ENCODE assay signal across 9 cellular contexts in genomic region chr3:191235331-191236314, GRCh38. TPM values are rescaled to one million over a fixed set of nuclear protein-coding genes. Genes with fewer than 3 reads are reported as not detected.
DNase-seq lines count a peak whose midpoint lies in the region; ATAC-seq, FAIRE-seq and TF ChIP-seq lines count a peak whose summit lies in the region.
"Had no signal": no experiment of that assay in that cellular context is flagged by ENCODE, and none has a peak within 500 bp of the region (broad histone marks: within the 10 kb centered on the region; RNA-seq: fewer than 3 reads in every experiment).

No MANE protein-coding gene starts in this region.

- no peak overlapping the region for H3K56ac ChIP-seq in H1 (replicated peaks; ENCODE audit: insufficient read length, low read depth, low read length)

- no peak overlapping the region for H3K23ac ChIP-seq in H1 (ENCODE audit: insufficient read length)

- H3K27me3 ChIP-seq in H1 (replicated peaks in 1 of 4; ENCODE audit: control insufficient read depth in 3 of 4, extremely low read depth in 1 of 4, insufficient read depth in 3 of 4, low read length in 3 of 4): no peaks in the 10 kb centered on the region
- no peaks in the 10 kb centered on the region for H3K27me3 ChIP-seq in BE2C

- no peaks in the 10 kb centered on the region for H3K9me3 ChIP-seq in H1 (ENCODE audit: insufficient read depth in 2 of 2, low read depth in 1 of 2, low read length in 1 of 2)
- H3K9me3 ChIP-seq in BE2C: no peaks in the 10 kb centered on the region

- POLR2A ChIA-PET in H1 (lab: Charles Lee; ENCODE audit: partially characterized antibody): no interaction called here

- H3K14ac ChIP-seq in H1 (ENCODE audit: insufficient read length): no peak overlapping the region

- H2AFZ ChIP-seq in H1 (ENCODE audit: low read length): no peak overlapping the region; the same call in 1 of the 2 replicates

- no peak overlapping the region for H3K27ac ChIP-seq in H1 (ENCODE audit: low read depth, low read length)

- no peak overlapping the region for H3K18ac ChIP-seq in H1 (ENCODE audit: extremely low read depth, low read length)

- no peak for FAIRE-seq in H1 (lab: Jason Lieb, UNC)

- H3K36me3 ChIP-seq in H1 (ENCODE audit: control insufficient read depth in 2 of 4, insufficient read depth in 4 of 4, low read length in 3 of 4): no peaks in the 10 kb centered on the region
- no peaks in the 10 kb centered on the region for H3K36me3 ChIP-seq in BE2C

- H2BK20ac ChIP-seq in H1 (ENCODE audit: low read length): no peak overlapping the region

- no peaks in the 10 kb centered on the region for H3K79me1 ChIP-seq in H1 (ENCODE audit: low read depth, low read length)

- peaks cover 0 to 14% (median 2%) of the 10 kb centered on the region in 4 experiments; a peak in 3 of 7 replicates for H3K4me1 ChIP-seq in H1 (replicated peaks in 1 of 4; ENCODE audit: control insufficient read depth in 3 of 4, insufficient read depth in 4 of 4, low read length in 3 of 4)
- H3K4me1 ChIP-seq in BE2C: no peaks in the 10 kb centered on the region

- CTCF ChIA-PET in H1 (lab: Charles Lee; ENCODE audit: partially characterized antibody): no interaction called here

- H4K91ac ChIP-seq in H1 (replicated peaks; ENCODE audit: insufficient read length, low read length): peak overlapping the region; percentile 36

- DNase-seq in EH (ENCODE audit: low read depth) (peak; percentile 91), H1 (ENCODE audit: low read depth in 1 of 2, low spot score in 2 of 2) (no peak), BE2C (no peak), NCI-H1417 treated with DMSO at 0.1 percent for 48 hours (lab: John Stamatoyannopoulos, UW) (no peak), NCI-H510A treated with DMSO at 0.1 percent for 48 hours (lab: John Stamatoyannopoulos, UW) (no peak), NCI-H524 treated with DMSO at 0.1 percent for 48 hours (lab: John Stamatoyannopoulos, UW) (no peak)
- DNase-seq: aorta had no signal

- no peaks in the 10 kb centered on the region for H3K79me2 ChIP-seq in H1 (ENCODE audit: control insufficient read depth in 1 of 2, insufficient read depth in 2 of 2, low read length in 2 of 2)

- TF ChIP-seq CTCF in H1 (IDR thresholded peaks at IDR 0.05; ENCODE audit: control extremely low read depth in 1 of 3, insufficient read depth in 1 of 3, low read depth in 1 of 3, low read length in 3 of 3): no peak
- no peak for TF ChIP-seq CTCF in BE2C (IDR thresholded peaks at IDR 0.05; ENCODE audit: low read depth, low read length)

- TF ChIP-seq RAD21 in H1 (IDR thresholded peaks at IDR 0.05 in 1 of 2, conservative IDR thresholded peaks at IDR 0.05 in 1 of 2; ENCODE audit: low read depth in 2 of 2, low read length in 2 of 2): no peak

- no peak overlapping the region for H2BK120ac ChIP-seq in H1 (replicated peaks; ENCODE audit: low read depth, low read length)

- H3K23me2 ChIP-seq in H1 (ENCODE audit: low read depth, low read length): no peaks in the 10 kb centered on the region

- no peak overlapping the region for H3K4me3 ChIP-seq in H1 (ENCODE audit: extremely low read depth in 1 of 4, insufficient read depth in 2 of 4, low read depth in 3 of 4, low read length in 4 of 4)
- no peak overlapping the region for H3K4me3 ChIP-seq in BE2C (ENCODE audit: low read depth, low read length)

- H3K9ac ChIP-seq in H1 (replicated peaks in 1 of 4; ENCODE audit: extremely low read depth in 1 of 4, low read depth in 3 of 4, low read length in 3 of 4): no peak overlapping the region

- H3K4ac ChIP-seq in H1 (replicated peaks; ENCODE audit: insufficient read length, low read depth, low read length): no peak overlapping the region

- H4K8ac ChIP-seq in H1 (ENCODE audit: extremely low read depth, insufficient read depth, low read length): no peak overlapping the region

- ATAC-seq in GM19463 (IDR thresholded peaks at IDR 0.05; ENCODE audit: unreplicated experiment) (peak; percentile 96), HG03108 (IDR thresholded peaks at IDR 0.05; ENCODE audit: unreplicated experiment) (peak; percentile 99)

- H2BK12ac ChIP-seq in H1 (ENCODE audit: low read depth, low read length): no peak overlapping the region

- TF ChIP-seq EP300 in H1 (IDR thresholded peaks at IDR 0.05; ENCODE audit: borderline replicate concordance in 1 of 2, low read depth in 2 of 2, low read length in 2 of 2): no peak

- H4K20me1 ChIP-seq in H1 (replicated peaks in 1 of 2; ENCODE audit: control insufficient read depth in 1 of 2, insufficient read depth in 2 of 2, low read length in 2 of 2): no peaks in the 10 kb centered on the region

- no peak overlapping the region for H3K4me2 ChIP-seq in H1 (ENCODE audit: insufficient read depth in 1 of 2, low read depth in 2 of 2, low read length in 2 of 2)

- H2AK5ac ChIP-seq in H1 (ENCODE audit: low read depth, low read length): no peak overlapping the region

- 78% methylated on average over 4 of the region's 4 CpGs; no CpG with 5 or more reads in 1 of the 2 experiments for WGBS in H1 (ENCODE audit: extremely low coverage in 1 of 2, insufficient coverage in 1 of 2, insufficient read length in 1 of 2, insufficient replicate concordance in 2 of 2, low coverage in 1 of 2, low lambda C conversion rate in 2 of 2, missing lambda C conversion rate in 1 of 2), 2 experiments

- no peak overlapping the region for H2BK15ac ChIP-seq in H1 (ENCODE audit: low read length)

- H2BK5ac ChIP-seq in H1 (ENCODE audit: low read depth, low read length): no peak overlapping the region

- no peak for TF ChIP-seq POLR2A in H1 (IDR thresholded peaks at IDR 0.05; ENCODE audit: control extremely low read depth in 1 of 2, low read depth in 2 of 2, low read length in 2 of 2)

- H4K5ac ChIP-seq in H1 (ENCODE audit: insufficient read length, low read depth, low read length): no peak overlapping the region

TF ChIP-seq in H1, 55 proteins besides CTCF, POLR2A, EP300 and RAD21:
- TF ChIP-seq ATF2 (IDR thresholded peaks at IDR 0.05; ENCODE audit: low read length) (no peak), SRF (IDR thresholded peaks at IDR 0.05; ENCODE audit: low read depth, low read length) (no peak), SP2 (IDR thresholded peaks at IDR 0.05; ENCODE audit: low read length) (no peak), SIRT6 (IDR thresholded peaks at IDR 0.05; ENCODE audit: low read length) (no peak), CBX5 (IDR thresholded peaks at IDR 0.05; ENCODE audit: low read depth, low read length) (no peak), CTBP2 (IDR thresholded peaks at IDR 0.05; ENCODE audit: borderline replicate concordance, insufficient read depth, insufficient read length, low read length) (no peak), TAF7 (optimal IDR thresholded peaks at IDR 0.05; ENCODE audit: borderline replicate concordance, low read depth, low read length) (no peak), MAX (IDR thresholded peaks at IDR 0.05) (no peak), BCL11A (IDR thresholded peaks at IDR 0.05; ENCODE audit: low read depth in 2 of 2, low read length in 2 of 2) (no peak), TBP (IDR thresholded peaks at IDR 0.05; ENCODE audit: low read depth, low read length) (no peak), SIX5 (IDR thresholded peaks at IDR 0.05; ENCODE audit: low read depth, low read length) (no peak), RXRA (IDR thresholded peaks at IDR 0.05; ENCODE audit: insufficient read depth, low read depth, low read length) (no peak), USF2 (IDR thresholded peaks at IDR 0.05; ENCODE audit: low read length) (no peak), ASH2L (IDR thresholded peaks at IDR 0.05; ENCODE audit: low read length) (no peak), HDAC2 (IDR thresholded peaks at IDR 0.05; ENCODE audit: borderline replicate concordance in 1 of 2, low read depth in 2 of 2, low read length in 2 of 2) (no peak), SUZ12 (IDR thresholded peaks at IDR 0.05; ENCODE audit: low read length) (no peak), GTF2F1 (IDR thresholded peaks at IDR 0.05; ENCODE audit: borderline replicate concordance, low read depth, low read length) (no peak)

RNA-seq across cellular contexts. Expression of gene OSTN, which starts 36.6 kb away (rescaled TPM):
- total RNA-seq in H1 (2021; fragmentation: NEBNext Ultra II Directional; extraction: Animal tissue kit (Norgen Biotek cat#: 25700)): not detected in 2 replicates
- polyA plus RNA-seq in H1 (2011; rRNA removed): 0.02 TPM in 1 of 2 replicates, not detected in the other
- not detected for polyA plus RNA-seq in H1 (2011; cell fraction: cytosol; rRNA removed)
- 0.16 TPM for polyA plus RNA-seq in H1 (2011; cell fraction: nucleus; rRNA removed)
- not detected in 4 replicates for polyA plus RNA-seq in H1 (2012, experiment 1 of 2)
- polyA plus RNA-seq in H1 (2012, experiment 2 of 2): not detected
- polyA plus RNA-seq in H1 (2013, experiment 1 of 2): not detected
- not detected for polyA plus RNA-seq in H1 (2013, experiment 2 of 2)
- polyA minus RNA-seq in H1 (2011; rRNA and poly(A)+ RNA removed): not detected in 2 replicates
- polyA minus RNA-seq in H1 (2011; cell fraction: cytosol; rRNA and poly(A)+ RNA removed): not detected
- not detected for polyA minus RNA-seq in H1 (2011; cell fraction: nucleus; rRNA and poly(A)+ RNA removed)
- not detected for polyA plus RNA-seq in BE2C (2012; ENCODE audit: insufficient read depth, insufficient read length, low read depth)
- polyA plus RNA-seq: aorta had no signal
